ENCODE assay signal across 1 cellular context in genomic region chr17:80421381-80422090, GRCh38.
TF ChIP-seq lines count a peak whose summit lies in the region.

No MANE protein-coding gene starts in this region.

TF ChIP-seq in GM23338, 12 proteins besides CTCF, POLR2A, EP300 and RAD21 (continued from another document):
- no peak for TF ChIP-seq REST (IDR thresholded peaks at IDR 0.05; ENCODE audit: unreplicated experiment)
- TF ChIP-seq CREB1 (CRISPR knock-in tag; IDR thresholded peaks at IDR 0.05; ENCODE audit: low read depth) = no peak
- no peak for TF ChIP-seq JUNB (IDR thresholded peaks at IDR 0.05; ENCODE audit: unreplicated experiment)
- no peak for TF ChIP-seq ZNF114 (CRISPR knock-in tag; IDR thresholded peaks at IDR 0.05)
- no peak for TF ChIP-seq ZNF462 (CRISPR knock-in tag; IDR thresholded peaks at IDR 0.05)
- no peak for TF ChIP-seq ETS1 (IDR thresholded peaks at IDR 0.05)
- TF ChIP-seq NANOG (IDR thresholded peaks at IDR 0.05; ENCODE audit: borderline replicate concordance) = no peak
- TF ChIP-seq EZH2 (IDR thresholded peaks at IDR 0.05; ENCODE audit: low read depth, unreplicated experiment) = no peak
- TF ChIP-seq EZH2phosphoT487 (IDR thresholded peaks at IDR 0.05; ENCODE audit: unreplicated experiment) = no peak
- no peak for TF ChIP-seq ZNF331 (CRISPR knock-in tag; IDR thresholded peaks at IDR 0.05; ENCODE audit: low read depth)
